ENCODE assay signal across 1 cellular context in the genomic region with DNA sequence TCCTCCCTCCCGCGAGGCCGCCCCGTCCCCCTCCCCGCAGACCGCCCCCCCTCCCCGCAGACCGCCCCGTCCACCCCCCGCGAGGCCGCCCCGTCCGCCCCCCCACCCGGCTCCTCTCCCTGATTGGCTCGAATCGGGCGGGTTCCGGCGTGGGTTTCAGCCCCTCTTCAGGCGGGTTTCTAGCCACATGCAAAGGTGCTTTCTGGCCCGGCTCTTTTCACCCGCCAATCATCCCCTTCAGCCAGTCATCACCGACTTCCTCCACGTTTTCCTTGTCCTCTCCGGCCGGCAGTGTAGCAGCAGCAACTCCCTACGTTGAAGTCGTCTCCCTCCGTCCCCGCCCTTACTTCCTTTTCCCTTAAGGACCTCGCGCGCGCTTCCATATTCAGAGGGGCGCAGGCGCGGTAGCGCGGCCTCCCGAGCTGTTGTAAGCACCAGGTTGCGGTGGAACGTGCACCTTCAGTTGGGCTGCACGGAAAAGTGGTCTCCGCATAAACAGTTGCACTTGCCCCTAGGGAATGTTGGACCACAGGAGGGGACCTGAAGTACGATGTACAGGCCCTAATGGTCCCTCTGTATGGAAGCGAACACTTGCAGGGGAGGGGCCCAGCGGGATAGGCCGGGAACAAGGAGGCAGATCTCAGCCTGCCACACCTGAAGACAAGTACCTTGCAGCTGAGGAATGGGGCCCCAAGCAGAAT.
TF ChIP-seq lines count a peak whose summit lies in the region.

No MANE protein-coding gene starts in this region.

TF ChIP-seq in HEK293, 187 proteins besides CTCF, POLR2A, EP300 and RAD21 (continued from another document and continues in another):
- TF ChIP-seq, protein P1, sequence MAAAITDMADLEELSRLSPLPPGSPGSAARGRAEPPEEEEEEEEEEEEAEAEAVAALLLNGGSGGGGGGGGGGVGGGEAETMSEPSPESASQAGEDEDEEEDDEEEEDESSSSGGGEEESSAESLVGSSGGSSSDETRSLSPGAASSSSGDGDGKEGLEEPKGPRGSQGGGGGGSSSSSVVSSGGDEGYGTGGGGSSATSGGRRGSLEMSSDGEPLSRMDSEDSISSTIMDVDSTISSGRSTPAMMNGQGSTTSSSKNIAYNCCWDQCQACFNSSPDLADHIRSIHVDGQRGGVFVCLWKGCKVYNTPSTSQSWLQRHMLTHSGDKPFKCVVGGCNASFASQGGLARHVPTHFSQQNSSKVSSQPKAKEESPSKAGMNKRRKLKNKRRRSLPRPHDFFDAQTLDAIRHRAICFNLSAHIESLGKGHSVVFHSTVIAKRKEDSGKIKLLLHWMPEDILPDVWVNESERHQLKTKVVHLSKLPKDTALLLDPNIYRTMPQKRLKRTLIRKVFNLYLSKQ (tag by site-specific recombination; IDR thresholded peaks at IDR 0.05; ENCODE audit: borderline replicate concordance), result no peak
- TF ChIP-seq WT1 (tag by site-specific recombination; IDR thresholded peaks at IDR 0.05), result no peak
- TF ChIP-seq, protein P2, sequence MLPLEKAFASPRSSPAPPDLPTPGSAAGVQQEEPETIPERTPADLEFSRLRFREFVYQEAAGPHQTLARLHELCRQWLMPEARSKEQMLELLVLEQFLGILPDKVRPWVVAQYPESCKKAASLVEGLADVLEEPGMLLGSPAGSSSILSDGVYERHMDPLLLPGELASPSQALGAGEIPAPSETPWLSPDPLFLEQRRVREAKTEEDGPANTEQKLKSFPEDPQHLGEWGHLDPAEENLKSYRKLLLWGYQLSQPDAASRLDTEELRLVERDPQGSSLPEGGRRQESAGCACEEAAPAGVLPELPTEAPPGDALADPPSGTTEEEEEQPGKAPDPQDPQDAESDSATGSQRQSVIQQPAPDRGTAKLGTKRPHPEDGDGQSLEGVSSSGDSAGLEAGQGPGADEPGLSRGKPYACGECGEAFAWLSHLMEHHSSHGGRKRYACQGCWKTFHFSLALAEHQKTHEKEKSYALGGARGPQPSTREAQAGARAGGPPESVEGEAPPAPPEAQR (tag by site-specific recombination; IDR thresholded peaks at IDR 0.05), result no peak
- TF ChIP-seq SCRT2 (tag by site-specific recombination; IDR thresholded peaks at IDR 0.05), result peak; percentile 20; the same call in 1 of the 2 replicates
- no peak for TF ChIP-seq ZNF677 (tag by site-specific recombination; IDR thresholded peaks at IDR 0.05)
- TF ChIP-seq ZNF23 (tag by site-specific recombination; IDR thresholded peaks at IDR 0.05; ENCODE audit: borderline replicate concordance), result no peak
- no peak for TF ChIP-seq ZNF121 (tag by site-specific recombination; IDR thresholded peaks at IDR 0.05)
- no peak for TF ChIP-seq ZNF664 (tag by site-specific recombination; IDR thresholded peaks at IDR 0.05)
- TF ChIP-seq ZNF214 (tag by site-specific recombination; IDR thresholded peaks at IDR 0.05; ENCODE audit: borderline replicate concordance), result no peak
- TF ChIP-seq, protein P3, sequence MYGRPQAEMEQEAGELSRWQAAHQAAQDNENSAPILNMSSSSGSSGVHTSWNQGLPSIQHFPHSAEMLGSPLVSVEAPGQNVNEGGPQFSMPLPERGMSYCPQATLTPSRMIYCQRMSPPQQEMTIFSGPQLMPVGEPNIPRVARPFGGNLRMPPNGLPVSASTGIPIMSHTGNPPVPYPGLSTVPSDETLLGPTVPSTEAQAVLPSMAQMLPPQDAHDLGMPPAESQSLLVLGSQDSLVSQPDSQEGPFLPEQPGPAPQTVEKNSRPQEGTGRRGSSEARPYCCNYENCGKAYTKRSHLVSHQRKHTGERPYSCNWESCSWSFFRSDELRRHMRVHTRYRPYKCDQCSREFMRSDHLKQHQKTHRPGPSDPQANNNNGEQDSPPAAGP (tag by site-specific recombination; IDR thresholded peaks at IDR 0.05), result no peak; the same call in none of the 2 replicates
- no peak for TF ChIP-seq ZNF155 (tag by site-specific recombination; IDR thresholded peaks at IDR 0.05)
- TF ChIP-seq ZNF248 (tag by site-specific recombination; IDR thresholded peaks at IDR 0.05), result no peak
- TF ChIP-seq, protein P4, sequence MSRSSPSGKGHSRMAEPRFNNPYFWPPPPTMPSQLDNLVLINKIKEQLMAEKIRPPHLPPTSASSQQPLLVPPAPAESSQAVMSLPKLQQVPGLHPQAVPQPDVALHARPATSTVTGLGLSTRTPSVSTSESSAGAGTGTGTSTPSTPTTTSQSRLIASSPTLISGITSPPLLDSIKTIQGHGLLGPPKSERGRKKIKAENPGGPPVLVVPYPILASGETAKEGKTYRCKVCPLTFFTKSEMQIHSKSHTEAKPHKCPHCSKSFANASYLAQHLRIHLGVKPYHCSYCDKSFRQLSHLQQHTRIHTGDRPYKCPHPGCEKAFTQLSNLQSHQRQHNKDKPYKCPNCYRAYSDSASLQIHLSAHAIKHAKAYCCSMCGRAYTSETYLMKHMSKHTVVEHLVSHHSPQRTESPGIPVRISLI (tag by site-specific recombination; IDR thresholded peaks at IDR 0.05), result no peak
- TF ChIP-seq, protein P5, sequence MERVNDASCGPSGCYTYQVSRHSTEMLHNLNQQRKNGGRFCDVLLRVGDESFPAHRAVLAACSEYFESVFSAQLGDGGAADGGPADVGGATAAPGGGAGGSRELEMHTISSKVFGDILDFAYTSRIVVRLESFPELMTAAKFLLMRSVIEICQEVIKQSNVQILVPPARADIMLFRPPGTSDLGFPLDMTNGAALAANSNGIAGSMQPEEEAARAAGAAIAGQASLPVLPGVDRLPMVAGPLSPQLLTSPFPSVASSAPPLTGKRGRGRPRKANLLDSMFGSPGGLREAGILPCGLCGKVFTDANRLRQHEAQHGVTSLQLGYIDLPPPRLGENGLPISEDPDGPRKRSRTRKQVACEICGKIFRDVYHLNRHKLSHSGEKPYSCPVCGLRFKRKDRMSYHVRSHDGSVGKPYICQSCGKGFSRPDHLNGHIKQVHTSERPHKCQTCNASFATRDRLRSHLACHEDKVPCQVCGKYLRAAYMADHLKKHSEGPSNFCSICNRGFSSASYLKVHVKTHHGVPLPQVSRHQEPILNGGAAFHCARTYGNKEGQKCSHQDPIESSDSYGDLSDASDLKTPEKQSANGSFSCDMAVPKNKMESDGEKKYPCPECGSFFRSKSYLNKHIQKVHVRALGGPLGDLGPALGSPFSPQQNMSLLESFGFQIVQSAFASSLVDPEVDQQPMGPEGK (tag by site-specific recombination; IDR thresholded peaks at IDR 0.05), result 0 out of 2 replicates have a peak, but pooled peaks have one; percentile 23
- TF ChIP-seq ZNF426 (tag by site-specific recombination; IDR thresholded peaks at IDR 0.05), result no peak
- TF ChIP-seq, protein P6, sequence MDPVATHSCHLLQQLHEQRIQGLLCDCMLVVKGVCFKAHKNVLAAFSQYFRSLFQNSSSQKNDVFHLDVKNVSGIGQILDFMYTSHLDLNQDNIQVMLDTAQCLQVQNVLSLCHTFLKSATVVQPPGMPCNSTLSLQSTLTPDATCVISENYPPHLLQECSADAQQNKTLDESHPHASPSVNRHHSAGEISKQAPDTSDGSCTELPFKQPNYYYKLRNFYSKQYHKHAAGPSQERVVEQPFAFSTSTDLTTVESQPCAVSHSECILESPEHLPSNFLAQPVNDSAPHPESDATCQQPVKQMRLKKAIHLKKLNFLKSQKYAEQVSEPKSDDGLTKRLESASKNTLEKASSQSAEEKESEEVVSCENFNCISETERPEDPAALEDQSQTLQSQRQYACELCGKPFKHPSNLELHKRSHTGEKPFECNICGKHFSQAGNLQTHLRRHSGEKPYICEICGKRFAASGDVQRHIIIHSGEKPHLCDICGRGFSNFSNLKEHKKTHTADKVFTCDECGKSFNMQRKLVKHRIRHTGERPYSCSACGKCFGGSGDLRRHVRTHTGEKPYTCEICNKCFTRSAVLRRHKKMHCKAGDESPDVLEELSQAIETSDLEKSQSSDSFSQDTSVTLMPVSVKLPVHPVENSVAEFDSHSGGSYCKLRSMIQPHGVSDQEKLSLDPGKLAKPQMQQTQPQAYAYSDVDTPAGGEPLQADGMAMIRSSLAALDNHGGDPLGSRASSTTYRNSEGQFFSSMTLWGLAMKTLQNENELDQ (tag by site-specific recombination; IDR thresholded peaks at IDR 0.05; ENCODE audit: low read depth), result no peak
- peak; percentile 50; the same call in 1 of the 2 replicates for TF ChIP-seq ZFP37 (tag by site-specific recombination; IDR thresholded peaks at IDR 0.05)
- no peak for TF ChIP-seq ZSCAN23 (tag by site-specific recombination; IDR thresholded peaks at IDR 0.05)
- no peak for TF ChIP-seq ZNF624 (tag by site-specific recombination; IDR thresholded peaks at IDR 0.05)
- TF ChIP-seq ZNF610 (tag by site-specific recombination; IDR thresholded peaks at IDR 0.05; ENCODE audit: borderline replicate concordance), result no peak
- no peak for TF ChIP-seq TCF7L2 (IDR thresholded peaks at IDR 0.05; ENCODE audit: borderline replicate concordance, low read depth, low read length)
- TF ChIP-seq ZFP3 (tag by site-specific recombination; IDR thresholded peaks at IDR 0.05; ENCODE audit: low read depth), result no peak
- no peak for TF ChIP-seq ZNF654 (tag by site-specific recombination; IDR thresholded peaks at IDR 0.05; ENCODE audit: low read depth)
- TF ChIP-seq ZNF341 (tag by site-specific recombination; IDR thresholded peaks at IDR 0.05; ENCODE audit: low read depth), result peak; percentile 93
- TF ChIP-seq, protein P7, sequence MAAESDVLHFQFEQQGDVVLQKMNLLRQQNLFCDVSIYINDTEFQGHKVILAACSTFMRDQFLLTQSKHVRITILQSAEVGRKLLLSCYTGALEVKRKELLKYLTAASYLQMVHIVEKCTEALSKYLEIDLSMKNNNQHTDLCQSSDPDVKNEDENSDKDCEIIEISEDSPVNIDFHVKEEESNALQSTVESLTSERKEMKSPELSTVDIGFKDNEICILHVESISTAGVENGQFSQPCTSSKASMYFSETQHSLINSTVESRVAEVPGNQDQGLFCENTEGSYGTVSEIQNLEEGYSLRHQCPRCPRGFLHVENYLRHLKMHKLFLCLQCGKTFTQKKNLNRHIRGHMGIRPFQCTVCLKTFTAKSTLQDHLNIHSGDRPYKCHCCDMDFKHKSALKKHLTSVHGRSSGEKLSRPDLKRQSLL (tag by site-specific recombination; IDR thresholded peaks at IDR 0.05), result no peak
- no peak for TF ChIP-seq ZFP41 (tag by site-specific recombination; IDR thresholded peaks at IDR 0.05; ENCODE audit: borderline replicate concordance)
- no peak for TF ChIP-seq HOXD13 (CRISPR knock-in tag; IDR thresholded peaks at IDR 0.05; ENCODE audit: borderline replicate concordance)
- no peak for TF ChIP-seq ZNF596 (tag by site-specific recombination; IDR thresholded peaks at IDR 0.05)
- TF ChIP-seq ZNF830 (tag by site-specific recombination; IDR thresholded peaks at IDR 0.05; ENCODE audit: low read depth), result no peak
- no peak for TF ChIP-seq ZNF514 (tag by site-specific recombination; IDR thresholded peaks at IDR 0.05)
- no peak for TF ChIP-seq ZBTB7A (tag by site-specific recombination; IDR thresholded peaks at IDR 0.05; ENCODE audit: low read depth)
- peak; percentile 74 for TF ChIP-seq ZNF10 (tag by site-specific recombination; IDR thresholded peaks at IDR 0.05)
- no peak for TF ChIP-seq MZF1 (tag by site-specific recombination; IDR thresholded peaks at IDR 0.05; ENCODE audit: borderline replicate concordance)
- TF ChIP-seq, protein P8, sequence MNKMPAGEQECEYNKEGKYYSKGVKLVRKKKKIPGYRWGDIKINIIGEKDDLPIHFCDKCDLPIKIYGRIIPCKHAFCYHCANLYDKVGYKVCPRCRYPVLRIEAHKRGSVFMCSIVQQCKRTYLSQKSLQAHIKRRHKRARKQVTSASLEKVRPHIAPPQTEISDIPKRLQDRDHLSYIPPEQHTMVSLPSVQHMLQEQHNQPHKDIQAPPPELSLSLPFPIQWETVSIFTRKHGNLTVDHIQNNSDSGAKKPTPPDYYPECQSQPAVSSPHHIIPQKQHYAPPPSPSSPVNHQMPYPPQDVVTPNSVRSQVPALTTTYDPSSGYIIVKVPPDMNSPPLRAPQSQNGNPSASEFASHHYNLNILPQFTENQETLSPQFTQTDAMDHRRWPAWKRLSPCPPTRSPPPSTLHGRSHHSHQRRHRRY (tag by site-specific recombination; IDR thresholded peaks at IDR 0.05), result no peak
- no peak for TF ChIP-seq ZNF324 (tag by site-specific recombination; IDR thresholded peaks at IDR 0.05)
- TF ChIP-seq, protein P9, sequence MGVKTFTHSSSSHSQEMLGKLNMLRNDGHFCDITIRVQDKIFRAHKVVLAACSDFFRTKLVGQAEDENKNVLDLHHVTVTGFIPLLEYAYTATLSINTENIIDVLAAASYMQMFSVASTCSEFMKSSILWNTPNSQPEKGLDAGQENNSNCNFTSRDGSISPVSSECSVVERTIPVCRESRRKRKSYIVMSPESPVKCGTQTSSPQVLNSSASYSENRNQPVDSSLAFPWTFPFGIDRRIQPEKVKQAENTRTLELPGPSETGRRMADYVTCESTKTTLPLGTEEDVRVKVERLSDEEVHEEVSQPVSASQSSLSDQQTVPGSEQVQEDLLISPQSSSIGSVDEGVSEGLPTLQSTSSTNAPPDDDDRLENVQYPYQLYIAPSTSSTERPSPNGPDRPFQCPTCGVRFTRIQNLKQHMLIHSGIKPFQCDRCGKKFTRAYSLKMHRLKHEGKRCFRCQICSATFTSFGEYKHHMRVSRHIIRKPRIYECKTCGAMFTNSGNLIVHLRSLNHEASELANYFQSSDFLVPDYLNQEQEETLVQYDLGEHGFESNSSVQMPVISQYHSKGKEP (tag by site-specific recombination; IDR thresholded peaks at IDR 0.05), result no peak
- TF ChIP-seq, protein P10, sequence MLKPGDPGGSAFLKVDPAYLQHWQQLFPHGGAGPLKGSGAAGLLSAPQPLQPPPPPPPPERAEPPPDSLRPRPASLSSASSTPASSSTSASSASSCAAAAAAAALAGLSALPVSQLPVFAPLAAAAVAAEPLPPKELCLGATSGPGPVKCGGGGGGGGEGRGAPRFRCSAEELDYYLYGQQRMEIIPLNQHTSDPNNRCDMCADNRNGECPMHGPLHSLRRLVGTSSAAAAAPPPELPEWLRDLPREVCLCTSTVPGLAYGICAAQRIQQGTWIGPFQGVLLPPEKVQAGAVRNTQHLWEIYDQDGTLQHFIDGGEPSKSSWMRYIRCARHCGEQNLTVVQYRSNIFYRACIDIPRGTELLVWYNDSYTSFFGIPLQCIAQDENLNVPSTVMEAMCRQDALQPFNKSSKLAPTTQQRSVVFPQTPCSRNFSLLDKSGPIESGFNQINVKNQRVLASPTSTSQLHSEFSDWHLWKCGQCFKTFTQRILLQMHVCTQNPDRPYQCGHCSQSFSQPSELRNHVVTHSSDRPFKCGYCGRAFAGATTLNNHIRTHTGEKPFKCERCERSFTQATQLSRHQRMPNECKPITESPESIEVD (tag by site-specific recombination; IDR thresholded peaks at IDR 0.05), result no peak
- TF ChIP-seq, protein P11, sequence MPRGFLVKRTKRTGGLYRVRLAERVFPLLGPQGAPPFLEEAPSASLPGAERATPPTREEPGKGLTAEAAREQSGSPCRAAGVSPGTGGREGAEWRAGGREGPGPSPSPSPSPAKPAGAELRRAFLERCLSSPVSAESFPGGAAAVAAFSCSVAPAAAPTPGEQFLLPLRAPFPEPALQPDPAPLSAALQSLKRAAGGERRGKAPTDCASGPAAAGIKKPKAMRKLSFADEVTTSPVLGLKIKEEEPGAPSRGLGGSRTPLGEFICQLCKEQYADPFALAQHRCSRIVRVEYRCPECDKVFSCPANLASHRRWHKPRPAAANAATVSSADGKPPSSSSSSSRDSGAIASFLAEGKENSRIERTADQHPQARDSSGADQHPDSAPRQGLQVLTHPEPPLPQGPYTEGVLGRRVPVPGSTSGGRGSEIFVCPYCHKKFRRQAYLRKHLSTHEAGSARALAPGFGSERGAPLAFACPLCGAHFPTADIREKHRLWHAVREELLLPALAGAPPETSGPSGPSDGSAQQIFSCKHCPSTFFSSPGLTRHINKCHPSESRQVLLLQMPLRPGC (tag by site-specific recombination; IDR thresholded peaks at IDR 0.05), result no peak
